9 cellular contexts compared by ENCODE assay signal in genomic region chr1:241357366-241358305, GRCh38. TPM values are rescaled to one million over a fixed set of nuclear protein-coding genes. Genes with fewer than 3 reads are reported as not detected.
A peak's percentile ranks its signal among the peaks of the same experiment; 100 is the strongest.
DNase-seq lines count a peak whose midpoint lies in the region; ATAC-seq, FAIRE-seq and TF ChIP-seq lines count a peak whose summit lies in the region.
"Had no signal": no experiment of that assay in that cellular context is flagged by ENCODE, and none has a peak within 500 bp of the region (broad histone marks: within the 10 kb centered on the region; RNA-seq: fewer than 3 reads in every experiment).

No MANE protein-coding gene starts in this region.

- FAIRE-seq in A549 (lab: Jason Lieb, UNC) (no peak), GM19239 (lab: Jason Lieb, UNC) (no peak)

- DNase-seq in A549 (ENCODE audit: low read depth in 1 of 2, low spot score in 1 of 2) (no peak), HAP-1 (ENCODE audit: low spot score in 2 of 2) (no peak), mammary epithelial cell (peak; percentile 1), mesothelial cell of epicardium (ENCODE audit: low spot score in 2 of 2, unreplicated experiment in 2 of 2) (no peak), GM19239 (ENCODE audit: insufficient read length, low spot score) (no peak), NCI-H524 treated with DMSO at 0.1 percent for 48 hours (lab: John Stamatoyannopoulos, UW) (no peak), mucosa of descending colon (no peak)

- H3K27ac ChIP-seq in A549 = peak overlapping the region in 1 of 2 experiments; percentile 67; a peak in 3 of 6 replicates
- H3K27ac ChIP-seq in mammary epithelial cell (ENCODE audit: insufficient read depth, low read depth, low read length) = no peak overlapping the region

- no peak for TF ChIP-seq CTCF in A549 (IDR thresholded peaks at IDR 0.05)
- TF ChIP-seq CTCF in mammary epithelial cell (conservative IDR thresholded peaks at IDR 0.05 in 1 of 2, IDR thresholded peaks at IDR 0.05 in 1 of 2; ENCODE audit: extremely low read depth in 1 of 2, insufficient read depth in 1 of 2, low read depth in 1 of 2, low read length in 2 of 2) = no peak
- TF ChIP-seq CTCF in mesothelial cell of epicardium (IDR thresholded peaks at IDR 0.05; ENCODE audit: unreplicated experiment) = no peak
- no peak for TF ChIP-seq CTCF in mucosa of descending colon (IDR thresholded peaks at IDR 0.05)

- peak overlapping the region; percentile 67 for H2AFZ ChIP-seq in mammary epithelial cell (ENCODE audit: low read depth, low read length)

- H3K27me3 Mint-ChIP-seq in mesothelial cell of epicardium (ENCODE audit: low read depth) = peaks cover 74% of the 10 kb centered on the region

- CTCF ChIA-PET in A549 (lab: Yijun Ruan, JAX) = interaction anchor here (1.0 to 1.2 kb wide), 2 partner anchors 626 to 666 kb away, joined by 3 to 4 read pairs; no protein-coding TSS in a partner anchor
- CTCF ChIA-PET in mammary epithelial cell (lab: Charles Lee; ENCODE audit: low non-redundant PET) = no interaction called here

- in situ Hi-C loops in HAP-1 (cut with MboI; ENCODE audit: low sequenced_read_pairs) (no loop called here), mammary epithelial cell (cut with MboI; ENCODE audit: low sequenced_read_pairs in 2 of 2) (no loop called here)

- peaks cover 8% of the 10 kb centered on the region for H3K4me1 Mint-ChIP-seq in mesothelial cell of epicardium

- H3K4me3 ChIP-seq in A549 = peak overlapping the region; percentile 68
- peak overlapping the region; percentile 31 for H3K4me3 ChIP-seq in HAP-1
- H3K4me3 ChIP-seq in mammary epithelial cell (replicated peaks in 1 of 3; ENCODE audit: insufficient read depth in 1 of 3, low read depth in 2 of 3, low read length in 3 of 3) = peak overlapping the region in 2 of 3 experiments; percentile 36 to 45
- H3K4me3 ChIP-seq in mucosa of descending colon = no peak overlapping the region

- no peak overlapping the region for H3K9ac ChIP-seq in mammary epithelial cell (ENCODE audit: insufficient read depth, low read length)

- BruUV-seq in mammary epithelial cell (replicated peaks; lab: Mats Ljungman, UMichigan) = no TSS peak

- H3K27me3 ChIP-seq in HAP-1 (ENCODE audit: low read depth) (peaks cover 13% of the 10 kb centered on the region), mammary epithelial cell (ENCODE audit: insufficient read depth, low read length) (peaks cover 18% of the 10 kb centered on the region)

- H3K36me3 ChIP-seq in HAP-1 (replicated peaks) (no peaks in the 10 kb centered on the region), mammary epithelial cell (ENCODE audit: insufficient read depth, low read length) (no peaks in the 10 kb centered on the region), mucosa of descending colon (ENCODE audit: low read depth) (no peaks in the 10 kb centered on the region)

- intact Hi-C loops in mammary epithelial cell (cut with micrococcal nuclease) = no loop called here
- intact Hi-C loops in mucosa of descending colon (cut with DNase I, micrococcal nuclease) = no loop called here

- POLR2A ChIA-PET in A549 (lab: Yijun Ruan, JAX) = no interaction called here

- no peak for ATAC-seq in A549
- no peak for ATAC-seq in GM21528 (IDR thresholded peaks at IDR 0.05; ENCODE audit: low FRiP score, unreplicated experiment)
- ATAC-seq in mucosa of descending colon = no peak

- no peak for TF ChIP-seq POLR2A in A549 (IDR thresholded peaks at IDR 0.05; ENCODE audit: low read length)

- no peaks in the 10 kb centered on the region for H3K36me3 Mint-ChIP-seq in mesothelial cell of epicardium

- no peak for TF ChIP-seq RAD21 in A549 (conservative IDR thresholded peaks at IDR 0.05 in 1 of 2, IDR thresholded peaks at IDR 0.05 in 1 of 2)

- TF ChIP-seq EP300 in A549 (IDR thresholded peaks at IDR 0.05) = no peak

- H3K4me1 ChIP-seq in A549 = peaks cover 7% of the 10 kb centered on the region; the same call in 1 of the 3 replicates
- H3K4me1 ChIP-seq in HAP-1 = no peaks in the 10 kb centered on the region
- peaks cover 9% of the 10 kb centered on the region for H3K4me1 ChIP-seq in mammary epithelial cell (ENCODE audit: insufficient read depth, low read length)
- no peaks in the 10 kb centered on the region for H3K4me1 ChIP-seq in mucosa of descending colon (ENCODE audit: low read depth)

- no peaks in the 10 kb centered on the region for H4K20me1 ChIP-seq in mammary epithelial cell (ENCODE audit: insufficient read depth, low read length)

- H3K4me3 Mint-ChIP-seq in mesothelial cell of epicardium = peak overlapping the region; percentile 68

- no peaks in the 10 kb centered on the region for H3K79me2 ChIP-seq in mammary epithelial cell (ENCODE audit: insufficient read depth, low read length)

- H3K27ac Mint-ChIP-seq in mesothelial cell of epicardium = no peak overlapping the region

- H3K9me3 Mint-ChIP-seq in mesothelial cell of epicardium = no peaks in the 10 kb centered on the region

- 21% methylated on average over 14 of the region's 33 CpGs for WGBS in A549 (ENCODE audit: missing lambda C conversion rate)
- 19% methylated on average over 8 of the region's 33 CpGs for WGBS in mammary epithelial cell (ENCODE audit: low coverage, missing lambda C conversion rate)

- dilution Hi-C loops in mammary epithelial cell (cut with HindIII; ENCODE audit: low sequenced_read_pairs) = no loop called here

- H3K9me3 ChIP-seq in A549 = no peaks in the 10 kb centered on the region
- no peaks in the 10 kb centered on the region for H3K9me3 ChIP-seq in HAP-1
- H3K9me3 ChIP-seq in mammary epithelial cell (replicated peaks; ENCODE audit: insufficient read depth, low read length) = no peaks in the 10 kb centered on the region
- H3K9me3 ChIP-seq in mucosa of descending colon = no peaks in the 10 kb centered on the region

- H3K4me2 ChIP-seq in A549 (peak overlapping the region; percentile 95), mammary epithelial cell (ENCODE audit: insufficient read depth, low read depth, low read length) (peak overlapping the region; percentile 92)

TF ChIP-seq in A549, 52 proteins besides CTCF, POLR2A, EP300 and RAD21:
- TF ChIP-seq RNF2 (IDR thresholded peaks at IDR 0.05; ENCODE audit: borderline replicate concordance, low read depth) (peak; percentile 52; the same call in 1 of the 2 replicates), NFE2L2 (conservative IDR thresholded peaks at IDR 0.05; ENCODE audit: low read length) (no peak), CBX8 (IDR thresholded peaks at IDR 0.05) (peak; percentile 10; the same call in 1 of the 2 replicates)

RNA-seq across cellular contexts. Expression of gene RGS7, which starts 0.6 kb away (rescaled TPM):
- polyA plus RNA-seq in A549 (2011; rRNA removed) (0.07 and 0.08 TPM in 2 replicates), A549 (2017; fragmentation: RNase III; extraction: RNeasy Plus Mini Kit Qiagen cat#74134 plus additional on column Dnase treatment) (not detected in 3 replicates), mammary epithelial cell (not detected)
- not detected in 2 replicates for polyA plus RNA-seq in A549 (2012; cell fraction: cytosol; rRNA removed)
- 0.01 TPM in 1 of 2 replicates, not detected in the other for polyA plus RNA-seq in A549 (2012; cell fraction: nucleus; rRNA removed)
- polyA minus RNA-seq in A549 (2011; rRNA and poly(A)+ RNA removed) = not detected in 2 replicates
- total RNA-seq in mammary epithelial cell (not detected), mesothelial cell of epicardium (1.6 to 2.4 TPM (median 1.9 TPM) in 3 replicates), mucosa of descending colon (under 1 TPM in 1 of 3 donors, not detected in 2; 0.51 TPM)
- polyA minus RNA-seq in mammary epithelial cell = not detected
- total RNA-seq: activated CD8-positive, alpha-beta memory T cell treated with anti-CD3 and anti-CD28 coated beads for 36 hours had no signal
